In genomic region chr2:189306441-189307006, GRCh38 we compare ENCODE assay signal across 25 cellular contexts.
DNase-seq lines count a peak whose midpoint lies in the region; ATAC-seq, FAIRE-seq and TF ChIP-seq lines count a peak whose summit lies in the region.
"Had no signal": no experiment of that assay in that cellular context is flagged by ENCODE, and none has a peak within 500 bp of the region (broad histone marks: within the 10 kb centered on the region; RNA-seq: fewer than 3 reads in every experiment).

No MANE protein-coding gene starts in this region.

- CTCF ChIA-PET in CD4-positive, alpha-beta T cell (lab: Charles Lee) = no interaction called here
- CTCF ChIA-PET in Caco-2 (lab: Charles Lee) = no interaction called here

- H3K9me3 Mint-ChIP-seq in CD4-positive, alpha-beta T cell = peaks cover 3% of the 10 kb centered on the region
- H3K9me3 Mint-ChIP-seq in Caco-2 (ENCODE audit: unreplicated experiment) = peaks cover 9% of the 10 kb centered on the region
- H3K9me3 Mint-ChIP-seq: GM23338 had no signal

- H3K4me3 ChIP-seq in Caco-2 (ENCODE audit: low read depth, low read length) = no peak overlapping the region
- H3K4me3 ChIP-seq: A549, GM23338, HAP-1 had no signal

- H3K27me3 ChIP-seq in CD4-positive, alpha-beta T cell (ENCODE audit: control insufficient read depth, insufficient read depth, low read length) = no peaks in the 10 kb centered on the region
- H3K27me3 ChIP-seq in Caco-2 (replicated peaks; ENCODE audit: control insufficient read depth, insufficient read depth, low read length) = no peaks in the 10 kb centered on the region

- no peak for ATAC-seq in CD4-positive, alpha-beta T cell (ENCODE audit: poor library complexity)
- ATAC-seq in left lobe of liver = peak; percentile 69
- ATAC-seq: A549, GM23338, Panc1 had no signal

- peak; percentile 16 for FAIRE-seq in HTR-8/SVneo (lab: Jason Lieb, UNC)
- FAIRE-seq: A549, D721Med, GM12891 had no signal

- H3K4me3 Mint-ChIP-seq in CD4-positive, alpha-beta T cell = no peak overlapping the region
- H3K4me3 Mint-ChIP-seq in Caco-2 (ENCODE audit: unreplicated experiment) = no peak overlapping the region
- H3K4me3 Mint-ChIP-seq: GM23338 had no signal

- H3K4me1 Mint-ChIP-seq in CD4-positive, alpha-beta T cell (ENCODE audit: low read depth) = peaks cover 72% of the 10 kb centered on the region
- peaks cover 38% of the 10 kb centered on the region for H3K4me1 Mint-ChIP-seq in Caco-2 (ENCODE audit: low read depth, unreplicated experiment)
- H3K4me1 Mint-ChIP-seq: GM23338 had no signal

- no TSS peak for BruUV-seq in Caco-2 (replicated peaks; lab: Mats Ljungman, UMichigan)

- no peak for TF ChIP-seq CTCF in CD4-positive, alpha-beta T cell (IDR thresholded peaks at IDR 0.05)
- TF ChIP-seq CTCF in Caco-2 (IDR thresholded peaks at IDR 0.05; ENCODE audit: insufficient read depth in 1 of 2, low read depth in 1 of 2, low read length in 1 of 2, severe bottlenecking in 1 of 2, unreplicated experiment in 1 of 2) = no peak

- no peak overlapping the region for H3K27ac ChIP-seq in CD4-positive, alpha-beta T cell (ENCODE audit: low read depth, low read length)
- H3K27ac ChIP-seq: A549, C4-2B, RWPE1 had no signal

- peak overlapping the region; percentile 22 for H3K27ac Mint-ChIP-seq in CD4-positive, alpha-beta T cell
- H3K27ac Mint-ChIP-seq in Caco-2 (ENCODE audit: unreplicated experiment) = no peak overlapping the region
- H3K27ac Mint-ChIP-seq: GM23338 had no signal

- no peaks in the 10 kb centered on the region for H3K9me3 ChIP-seq in CD4-positive, alpha-beta T cell (ENCODE audit: control insufficient read depth, low read length)
- no peaks in the 10 kb centered on the region for H3K9me3 ChIP-seq in Caco-2
- H3K9me3 ChIP-seq: A549, HAP-1 had no signal

- no peak for DNase-seq in CD4-positive, alpha-beta T cell
- DNase-seq in HTR-8/SVneo (ENCODE audit: insufficient read length, low spot score) = no peak
- no peak for DNase-seq in left lobe of liver (ENCODE audit: low spot score)
- DNase-seq in myocyte (ENCODE audit: low read depth) = peak; percentile 58
- no peak for DNase-seq in Ammon's horn (ENCODE audit: low spot score)
- DNase-seq in Caco-2 = no peak
- no peak for DNase-seq in stimulated activated CD4-positive, alpha-beta T cell treated with anti-CD3 and anti-CD28 coated beads, Interleukin-4, amount 100 ng/mL, for 4 hours
- no peak for DNase-seq in DMS53 treated with DMSO at 0.1 percent for 48 hours (lab: John Stamatoyannopoulos, UW; ENCODE audit: unreplicated experiment)
- DNase-seq: AML-193, GDM1, NCI-H1048, NCI-H1417, NCI-H1694 treated with DMSO at 0.1 percent for 48 hours, NCI-H2081, NCI-H2227 treated with DMSO at 0.1 percent for 48 hours, NCI-H526 treated with DMSO at 0.1 percent for 48 hours, SHP77 had no signal

- H3K27me3 Mint-ChIP-seq in CD4-positive, alpha-beta T cell = no peaks in the 10 kb centered on the region
- no peaks in the 10 kb centered on the region for H3K27me3 Mint-ChIP-seq in Caco-2 (ENCODE audit: insufficient read depth, unreplicated experiment)

- peaks cover 47% of the 10 kb centered on the region for H3K4me1 ChIP-seq in Caco-2
- H3K4me1 ChIP-seq: HAP-1 had no signal

- intact Hi-C loops in CD4-positive, alpha-beta T cell (cut with DNase I, micrococcal nuclease) = no loop called here
- intact Hi-C loops in Caco-2 (cut with micrococcal nuclease; ENCODE audit: unreplicated experiment) = loop anchor here (1.0 kb wide), 1 partner anchor 16 kb away; no protein-coding TSS in a partner anchor

- no peaks in the 10 kb centered on the region for H3K36me3 Mint-ChIP-seq in CD4-positive, alpha-beta T cell (ENCODE audit: low read depth)
- no peaks in the 10 kb centered on the region for H3K36me3 Mint-ChIP-seq in Caco-2 (ENCODE audit: insufficient read depth, unreplicated experiment)

- POLR2A ChIA-PET in CD4-positive, alpha-beta T cell (lab: Charles Lee) = no interaction called here
- POLR2A ChIA-PET in Caco-2 (lab: Charles Lee) = no interaction called here

- H3K36me3 ChIP-seq in Caco-2 (ENCODE audit: control insufficient read depth, insufficient read depth, low read length) = no peaks in the 10 kb centered on the region; the same call in 1 of the 2 replicates
- H3K36me3 ChIP-seq: HAP-1 had no signal
